ENCODE assay signal across 19 cellular contexts in genomic region chr2:95203911-95204310, GRCh38. TPM values are rescaled to one million over a fixed set of nuclear protein-coding genes. Genes with fewer than 3 reads are reported as not detected.
DNase-seq lines count a peak whose midpoint lies in the region; TF ChIP-seq lines count a peak whose summit lies in the region.
"Had no signal": no experiment of that assay in that cellular context is flagged by ENCODE, and none has a peak within 500 bp of the region (broad histone marks: within the 10 kb centered on the region; RNA-seq: fewer than 3 reads in every experiment).

No MANE protein-coding gene starts in this region.

- peaks cover 10% of the 10 kb centered on the region for H3K36me3 Mint-ChIP-seq in activated CD4-positive, alpha-beta T cell treated with anti-CD3 and anti-CD28 coated beads, Interleukin-2, amount 10 ng/mL, durations not matched to agents 24 days and 14 days (ENCODE audit: low read depth)

- no peaks in the 10 kb centered on the region for H4K20me1 ChIP-seq in osteoblast (ENCODE audit: insufficient read depth, low read length)
- H4K20me1 ChIP-seq: BLaER1 treated with 17β-estradiol and CSF1 and Interleukin-3, amounts not matched to agents 10 nM and 100 nM had no signal

- H3K4me3 ChIP-seq in Jurkat, Clone E6-1 (ENCODE audit: low read length), result no peak overlapping the region
- H3K4me3 ChIP-seq in osteoblast (ENCODE audit: insufficient read depth, low read length), result no peak overlapping the region
- H3K4me3 ChIP-seq: A549; BLaER1 treated with 17β-estradiol and CSF1 and Interleukin-3, amounts not matched to agents 10 nM and 100 nM had no signal

- no peak overlapping the region for H2AFZ ChIP-seq in osteoblast (ENCODE audit: low read length)

- peaks cover 11% of the 10 kb centered on the region for H3K4me1 Mint-ChIP-seq in activated CD4-positive, alpha-beta T cell treated with anti-CD3 and anti-CD28 coated beads, Interleukin-2, amount 10 ng/mL, durations not matched to agents 24 days and 14 days

- H3K27ac ChIP-seq in osteoblast (ENCODE audit: low read depth, low read length), result no peak overlapping the region
- H3K27ac ChIP-seq: 22Rv1; A549; BLaER1 treated with 17β-estradiol and CSF1 and Interleukin-3, amounts not matched to agents 10 nM and 100 nM; C4-2B had no signal

- H3K27ac Mint-ChIP-seq in activated CD4-positive, alpha-beta T cell treated with anti-CD3 and anti-CD28 coated beads, Interleukin-2, amount 10 ng/mL, durations not matched to agents 24 days and 14 days, result no peak overlapping the region
- H3K27ac Mint-ChIP-seq: B cell; CD4-positive, alpha-beta T cell; CD8-positive, alpha-beta T cell had no signal

- no peak overlapping the region for H3K4me2 ChIP-seq in osteoblast (ENCODE audit: insufficient read depth, low read length)
- H3K4me2 ChIP-seq: A549; BLaER1 treated with 17β-estradiol and CSF1 and Interleukin-3, amounts not matched to agents 10 nM and 100 nM had no signal

- no peak overlapping the region for H3K4me3 Mint-ChIP-seq in activated CD4-positive, alpha-beta T cell treated with anti-CD3 and anti-CD28 coated beads, Interleukin-2, amount 10 ng/mL, durations not matched to agents 24 days and 14 days
- H3K4me3 Mint-ChIP-seq: B cell; CD8-positive, alpha-beta T cell had no signal

- no peaks in the 10 kb centered on the region for H3K27me3 ChIP-seq in osteoblast (ENCODE audit: insufficient read depth, low read length)
- H3K27me3 ChIP-seq: BLaER1 treated with 17β-estradiol and CSF1 and Interleukin-3, amounts not matched to agents 10 nM and 100 nM had no signal

- H3K36me3 ChIP-seq in osteoblast (ENCODE audit: insufficient read depth, low read length), result peaks cover under 1% of the 10 kb centered on the region

- no peaks in the 10 kb centered on the region for H3K79me2 ChIP-seq in osteoblast (ENCODE audit: insufficient read depth, low read length)

- peaks cover 7% of the 10 kb centered on the region for H3K4me1 ChIP-seq in osteoblast (ENCODE audit: insufficient read depth, low read length)
- H3K4me1 ChIP-seq: A549, Caco-2 had no signal

- H3K9me3 ChIP-seq in osteoblast (ENCODE audit: low read depth, low read length), result no peaks in the 10 kb centered on the region
- H3K9me3 ChIP-seq: Caco-2 had no signal

- no peaks in the 10 kb centered on the region for H3K27me3 Mint-ChIP-seq in activated CD4-positive, alpha-beta T cell treated with anti-CD3 and anti-CD28 coated beads, Interleukin-2, amount 10 ng/mL, durations not matched to agents 24 days and 14 days
- H3K27me3 Mint-ChIP-seq: CD4-positive, alpha-beta T cell had no signal

- DNase-seq in activated CD4-positive, alpha-beta T cell treated with anti-CD3 and anti-CD28 coated beads, Interleukin-2, amount 10 ng/mL, durations not matched to agents 24 days and 14 days, result peak; percentile 52
- no peak for DNase-seq in activated CD4-positive, alpha-beta T cell treated with anti-CD3 and anti-CD28 coated beads, Interleukin-2, amount 50 U/mL, for 1 hour
- peak; percentile 63 for DNase-seq in Jurkat, Clone E6-1 (ENCODE audit: low read depth, low spot score)
- DNase-seq in osteoblast (ENCODE audit: insufficient read length, low spot score, missing footprints) (peak; percentile 36), islet precursor cell (no peak), NCI-H2196 treated with DMSO at 0.1 percent for 48 hours (lab: John Stamatoyannopoulos, UW; ENCODE audit: unreplicated experiment) (no peak)
- DNase-seq: AML-193; Caco-2; Calu3; CD4-positive, alpha-beta T cell; CD8-positive, alpha-beta T cell; DMS79 treated with DMSO at 0.1 percent for 48 hours; GF-D8 had no signal

- intact Hi-C loops in activated CD4-positive, alpha-beta T cell treated with anti-CD3 and anti-CD28 coated beads, Interleukin-2, amount 10 ng/mL, durations not matched to agents 24 days and 14 days (cut with micrococcal nuclease), result no loop called here

- no peak for TF ChIP-seq CTCF in osteoblast (IDR thresholded peaks at IDR 0.05; ENCODE audit: extremely low read depth, low read depth, low read length)

- H3K9me3 Mint-ChIP-seq in activated CD4-positive, alpha-beta T cell treated with anti-CD3 and anti-CD28 coated beads, Interleukin-2, amount 10 ng/mL, durations not matched to agents 24 days and 14 days, result peaks cover 16% of the 10 kb centered on the region
- H3K9me3 Mint-ChIP-seq: CD8-positive, alpha-beta T cell had no signal

RNA-seq across cellular contexts. Expression of gene ZNF892, which starts 3.4 kb away (rescaled TPM):
- 4.7 and 5.5 TPM in 2 replicates for total RNA-seq in activated CD4-positive, alpha-beta T cell treated with anti-CD3 and anti-CD28 coated beads, Interleukin-2, amount 10 ng/mL, durations not matched to agents 24 days and 14 days
- not detected for polyA plus RNA-seq in Jurkat, Clone E6-1 (2012; ENCODE audit: insufficient read depth, insufficient read length)
- total RNA-seq in osteoblast, result 6.2 and 6.5 TPM in 2 replicates
- total RNA-seq: A172 had no signal

RNA-seq across cellular contexts. Expression of gene ZNF2, which starts 38.3 kb away (rescaled TPM):
- 4.4 and 5.4 TPM in 2 replicates for total RNA-seq in activated CD4-positive, alpha-beta T cell treated with anti-CD3 and anti-CD28 coated beads, Interleukin-2, amount 10 ng/mL, durations not matched to agents 24 days and 14 days
- polyA plus RNA-seq in Jurkat, Clone E6-1 (2012; ENCODE audit: insufficient read depth, insufficient read length), result 4.6 TPM
- 10.9 TPM in 2 replicates for total RNA-seq in osteoblast

RNA-seq across cellular contexts. Expression of gene ZNF514, which starts 44.3 kb away (rescaled TPM):
- 8.2 and 8.3 TPM in 2 replicates for total RNA-seq in activated CD4-positive, alpha-beta T cell treated with anti-CD3 and anti-CD28 coated beads, Interleukin-2, amount 10 ng/mL, durations not matched to agents 24 days and 14 days
- polyA plus RNA-seq in Jurkat, Clone E6-1 (2012; ENCODE audit: insufficient read depth, insufficient read length), result 9.4 TPM
- total RNA-seq in osteoblast, result 14.5 and 15.6 TPM in 2 replicates

Comparison
In these comparisons a context has a peak if more than half of its experiments do, and no peak if none do; other contexts are left out.
1. DNase-seq: peak in activated CD4-positive, alpha-beta T cell treated with anti-CD3 and anti-CD28 coated beads, Interleukin-2, amount 10 ng/mL, durations not matched to agents 24 days and 14 days (single experiment), Jurkat, Clone E6-1 (single experiment) and osteoblast (single experiment); none in activated CD4-positive, alpha-beta T cell treated with anti-CD3 and anti-CD28 coated beads, Interleukin-2, amount 50 U/mL, for 1 hour (single experiment), islet precursor cell (single experiment) and NCI-H2196 treated with DMSO at 0.1 percent for 48 hours (single experiment).